Comparison of ENCODE assay signal across 13 cellular contexts in genomic region chr3:45981321-45982038, GRCh38. TPM values are rescaled to one million over a fixed set of nuclear protein-coding genes. Genes with fewer than 3 reads are reported as not detected.
DNase-seq lines count a peak whose midpoint lies in the region; ATAC-seq, FAIRE-seq and TF ChIP-seq lines count a peak whose summit lies in the region.
"Had no signal": no experiment of that assay in that cellular context is flagged by ENCODE, and none has a peak within 500 bp of the region (broad histone marks: within the 10 kb centered on the region; RNA-seq: fewer than 3 reads in every experiment).

No MANE protein-coding gene starts in this region.

- peak overlapping the region in 2 of 8 donors; percentile 5 to 17 for H3K4me3 Mint-ChIP-seq in CD4-positive, alpha-beta memory T cell
- H3K4me3 Mint-ChIP-seq in astrocyte (ENCODE audit: unreplicated experiment) (no peak overlapping the region), H9 (no peak overlapping the region)

- H3K4ac ChIP-seq in H9 (ENCODE audit: low read depth, low read length) = no peak overlapping the region

- ATAC-seq in HG03521 (IDR thresholded peaks at IDR 0.05; ENCODE audit: unreplicated experiment) = no peak

- no TSS peak for BruUV-seq in mammary epithelial cell (replicated peaks; lab: Mats Ljungman, UMichigan)

- H3K27me3 Mint-ChIP-seq in CD4-positive, alpha-beta memory T cell = no peaks in the 10 kb centered on the region
- no peaks in the 10 kb centered on the region for H3K27me3 Mint-ChIP-seq in astrocyte (ENCODE audit: low read depth, unreplicated experiment)
- H3K27me3 Mint-ChIP-seq in H9 (ENCODE audit: low read depth) = no peaks in the 10 kb centered on the region

- peaks cover 1% of the 10 kb centered on the region for H3K79me1 ChIP-seq in H9 (ENCODE audit: insufficient read depth, low read depth, low read length, poor library complexity, severe bottlenecking)

- H4K20me1 ChIP-seq in astrocyte (ENCODE audit: insufficient read depth, low read length) (peaks cover 13% of the 10 kb centered on the region), H9 (ENCODE audit: control insufficient read depth, insufficient read depth, insufficient read length) (peaks cover 3% of the 10 kb centered on the region), mammary epithelial cell (ENCODE audit: insufficient read depth, low read length) (no peaks in the 10 kb centered on the region)

- no peak overlapping the region for H2AK5ac ChIP-seq in H9 (ENCODE audit: insufficient read length, low read length)

- H2BK20ac ChIP-seq in H9 (ENCODE audit: low read depth, low read length, poor library complexity, severe bottlenecking) = no peak overlapping the region

- in situ Hi-C loops in mammary epithelial cell (cut with MboI; ENCODE audit: low sequenced_read_pairs in 2 of 2) = no loop called here

- no peak overlapping the region for H3K14ac ChIP-seq in H9 (ENCODE audit: insufficient read depth, low read length)

- H3K4me2 ChIP-seq in astrocyte (ENCODE audit: low read length) = peak overlapping the region; percentile 21
- no peak overlapping the region for H3K4me2 ChIP-seq in H9 (ENCODE audit: insufficient read depth, insufficient read length, low read length)
- H3K4me2 ChIP-seq in mammary epithelial cell (ENCODE audit: insufficient read depth, low read depth, low read length) = no peak overlapping the region

- no peaks in the 10 kb centered on the region for H3K79me2 ChIP-seq in astrocyte (ENCODE audit: insufficient read depth, low read length)
- no peaks in the 10 kb centered on the region; the same call in none of the 2 replicates for H3K79me2 ChIP-seq in H9 (ENCODE audit: insufficient read depth, low read length)
- H3K79me2 ChIP-seq in mammary epithelial cell (ENCODE audit: insufficient read depth, low read length) = peaks cover 9% of the 10 kb centered on the region

- no peak overlapping the region for H3K27ac ChIP-seq in CD4-positive, alpha-beta memory T cell (ENCODE audit: low read depth, low read length)
- peak overlapping the region; percentile 93 for H3K27ac ChIP-seq in KOPT-K1 (ENCODE audit: low read depth, low read length, poor library complexity, severe bottlenecking)
- H3K27ac ChIP-seq in astrocyte (ENCODE audit: low read depth, low read length) = no peak overlapping the region
- H3K27ac ChIP-seq in H9 (ENCODE audit: insufficient read length, low read depth, low read length) = no peak overlapping the region
- peak overlapping the region in 1 of 2 donors; percentile 99 for H3K27ac ChIP-seq in tibial artery
- H3K27ac ChIP-seq in mammary epithelial cell (ENCODE audit: insufficient read depth, low read depth, low read length) = no peak overlapping the region

- no peaks in the 10 kb centered on the region for H3K27me3 ChIP-seq in CD4-positive, alpha-beta memory T cell (ENCODE audit: insufficient read depth, low read length)
- H3K27me3 ChIP-seq in astrocyte (ENCODE audit: insufficient read depth, low read length) (no peaks in the 10 kb centered on the region), H9 (ENCODE audit: insufficient read depth, low read length) (no peaks in the 10 kb centered on the region), tibial artery (no peaks in the 10 kb centered on the region), mammary epithelial cell (ENCODE audit: insufficient read depth, low read length) (no peaks in the 10 kb centered on the region)

- peaks cover 32 to 88% (median 58%) of the 10 kb centered on the region in 4 donors for H3K4me1 Mint-ChIP-seq in CD4-positive, alpha-beta memory T cell
- H3K4me1 Mint-ChIP-seq in astrocyte (ENCODE audit: low read depth, unreplicated experiment) (peaks cover 20% of the 10 kb centered on the region), H9 (peaks cover 0 to 4% of the 10 kb centered on the region in 2 experiments; a peak in 3 of 4 replicates)

- TF ChIP-seq CTCF in astrocyte (IDR thresholded peaks at IDR 0.05; ENCODE audit: insufficient read depth, low read depth, low read length) (no peak), H9 (conservative IDR thresholded peaks at IDR 0.05) (no peak), tibial artery (IDR thresholded peaks at IDR 0.05) (no peak), mammary epithelial cell (conservative IDR thresholded peaks at IDR 0.05 in 1 of 2, IDR thresholded peaks at IDR 0.05 in 1 of 2; ENCODE audit: extremely low read depth in 1 of 2, insufficient read depth in 1 of 2, low read depth in 1 of 2, low read length in 2 of 2) (no peak)

- dilution Hi-C loops in mammary epithelial cell (cut with HindIII; ENCODE audit: low sequenced_read_pairs) = loop anchor here (5.0 kb wide), 1 partner anchor 51 kb away; no protein-coding TSS in a partner anchor

- no peak overlapping the region for H2BK120ac ChIP-seq in H9 (ENCODE audit: low read depth, low read length, poor library complexity, severe bottlenecking)

- no peak overlapping the region for H3K56ac ChIP-seq in H9 (ENCODE audit: insufficient read length, low read depth, low read length)

- H3K23me2 ChIP-seq in H9 (ENCODE audit: insufficient read length, low read depth, low read length, poor library complexity, severe bottlenecking) = no peaks in the 10 kb centered on the region

- no peak overlapping the region for H3K18ac ChIP-seq in H9 (ENCODE audit: insufficient read length, low read depth, low read length)

- no peak overlapping the region for H2BK12ac ChIP-seq in H9 (ENCODE audit: insufficient read length, low read depth, low read length)

- WGBS in H9 (ENCODE audit: extremely low coverage, insufficient read length, low lambda C conversion rate) = no CpG with 5 or more reads among the region's 2 CpGs
- WGBS in mammary epithelial cell (ENCODE audit: low coverage, missing lambda C conversion rate) = 79% methylated on average over 2 of the region's 2 CpGs

- no peak overlapping the region for H3K4me3 ChIP-seq in CD4-positive, alpha-beta memory T cell (ENCODE audit: low read length in 2 of 2)
- H3K4me3 ChIP-seq in astrocyte (ENCODE audit: insufficient read depth, low read depth, low read length) (no peak overlapping the region), tibial artery (no peak overlapping the region), mammary epithelial cell (replicated peaks in 1 of 3; ENCODE audit: insufficient read depth in 1 of 3, low read depth in 2 of 3, low read length in 3 of 3) (no peak overlapping the region)

- peak; percentile 49 for FAIRE-seq in astrocyte (lab: Jason Lieb, UNC)
- FAIRE-seq: endometrium had no signal

- H3K9me3 Mint-ChIP-seq in CD4-positive, alpha-beta memory T cell = no peaks in the 10 kb centered on the region
- H3K9me3 Mint-ChIP-seq in astrocyte (ENCODE audit: unreplicated experiment) = no peaks in the 10 kb centered on the region
- no peaks in the 10 kb centered on the region for H3K9me3 Mint-ChIP-seq in H9

- DNase-seq in CD4-positive, alpha-beta memory T cell = no peak
- DNase-seq in astrocyte (ENCODE audit: low read depth) = peak; percentile 56
- peak; percentile 22 for DNase-seq in non-pigmented ciliary epithelial cell (ENCODE audit: low read depth)
- DNase-seq in H9 = no peak
- no peak for DNase-seq in tibial artery
- DNase-seq in mammary epithelial cell = no peak
- DNase-seq: left cardiac atrium, NCI-H2029, trophoblast cell had no signal

- intact Hi-C loops in CD4-positive, alpha-beta memory T cell (cut with micrococcal nuclease) = no loop called here
- intact Hi-C loops in tibial artery (cut with DNase I; ENCODE audit: low total_unique reads) = loop anchor here (10.0 kb wide), 2 partner anchors 387 to 713 kb away; partner anchors contain the start of genes ALS2CL and LIMD1
- intact Hi-C loops in mammary epithelial cell (cut with micrococcal nuclease) = no loop called here

- no peak overlapping the region for H4K91ac ChIP-seq in H9 (ENCODE audit: insufficient read length, low read depth, low read length)

- H2AFZ ChIP-seq in astrocyte (ENCODE audit: low read depth, low read length) = no peak overlapping the region
- no peak overlapping the region for H2AFZ ChIP-seq in H9 (ENCODE audit: low read length)
- no peak overlapping the region for H2AFZ ChIP-seq in mammary epithelial cell (ENCODE audit: low read depth, low read length)

- no peak overlapping the region for H2BK5ac ChIP-seq in H9 (ENCODE audit: insufficient read length, low read length)

- peaks cover 50 to 75% of the 10 kb centered on the region in 2 donors for H3K36me3 Mint-ChIP-seq in CD4-positive, alpha-beta memory T cell
- H3K36me3 Mint-ChIP-seq in astrocyte (ENCODE audit: low read depth, unreplicated experiment) (peaks cover 17% of the 10 kb centered on the region), H9 (ENCODE audit: insufficient read depth in 1 of 3, low read depth in 3 of 3) (peaks cover 13 to 73% (median 57%) of the 10 kb centered on the region in 3 experiments)

- no peak overlapping the region for H3K23ac ChIP-seq in H9 (ENCODE audit: insufficient read length, low read depth, low read length)

- no peak overlapping the region for H3K9ac ChIP-seq in astrocyte (ENCODE audit: low read length)
- no peak overlapping the region for H3K9ac ChIP-seq in H9 (ENCODE audit: extremely low read depth, insufficient read length, low read length)
- H3K9ac ChIP-seq in mammary epithelial cell (ENCODE audit: insufficient read depth, low read length) = no peak overlapping the region

- no peak overlapping the region for H4K8ac ChIP-seq in H9 (replicated peaks; ENCODE audit: insufficient read length, low read depth, low read length)

- peak overlapping the region in 6 of 7 donors; percentile 12 to 86 (median 61) for H3K27ac Mint-ChIP-seq in CD4-positive, alpha-beta memory T cell
- H3K27ac Mint-ChIP-seq in astrocyte (ENCODE audit: unreplicated experiment) (no peak overlapping the region), H9 (0 out of 7 replicates have a peak overlapping the region, but pooled peaks of 1 of the 3 experiments have one; percentile 51)

- H3K9me3 ChIP-seq in CD4-positive, alpha-beta memory T cell (ENCODE audit: control insufficient read depth in 1 of 2, low read length in 2 of 2) = no peaks in the 10 kb centered on the region
- H3K9me3 ChIP-seq in KOPT-K1 (ENCODE audit: insufficient read depth, low read length, poor library complexity, severe bottlenecking) = no peaks in the 10 kb centered on the region
- H3K9me3 ChIP-seq in astrocyte (ENCODE audit: insufficient read depth, low read depth, low read length) = no peaks in the 10 kb centered on the region
- no peaks in the 10 kb centered on the region for H3K9me3 ChIP-seq in H9 (ENCODE audit: control insufficient read depth, low read depth, low read length)
- H3K9me3 ChIP-seq in tibial artery = no peaks in the 10 kb centered on the region
- H3K9me3 ChIP-seq in mammary epithelial cell (replicated peaks; ENCODE audit: insufficient read depth, low read length) = no peaks in the 10 kb centered on the region

- no peak overlapping the region for H4K5ac ChIP-seq in H9 (ENCODE audit: insufficient read length, low read depth, low read length)

- H3K4me1 ChIP-seq in CD4-positive, alpha-beta memory T cell (ENCODE audit: insufficient read depth, low read length) = peaks cover 63% of the 10 kb centered on the region
- peaks cover 20% of the 10 kb centered on the region for H3K4me1 ChIP-seq in astrocyte (ENCODE audit: insufficient read depth, low read length)
- H3K4me1 ChIP-seq in H9 (ENCODE audit: insufficient read depth, low read length) = no peaks in the 10 kb centered on the region
- H3K4me1 ChIP-seq in tibial artery = peaks cover 0 to 61% (median 35%) of the 10 kb centered on the region in 4 donors
- peaks cover under 1% of the 10 kb centered on the region for H3K4me1 ChIP-seq in mammary epithelial cell (ENCODE audit: insufficient read depth, low read length)

- POLR2A ChIA-PET in CD4-positive, alpha-beta memory T cell (lab: Charles Lee; ENCODE audit: partially characterized antibody) = interaction anchor here (0.8 to 3.8 kb wide), 7 partner anchors 12 to 84 kb away, joined by 3 to 51 read pairs (median 4); partner anchors contain the start of gene FYCO1

- no peak overlapping the region for H3T11ph ChIP-seq in H9 (ENCODE audit: low read length)

- peaks cover 44% of the 10 kb centered on the region for H3K36me3 ChIP-seq in CD4-positive, alpha-beta memory T cell (ENCODE audit: insufficient read depth, low read length)
- peaks cover 65% of the 10 kb centered on the region for H3K36me3 ChIP-seq in KOPT-K1 (ENCODE audit: insufficient read depth, low read length)
- H3K36me3 ChIP-seq in astrocyte (ENCODE audit: insufficient read depth, low read length) = peaks cover 10% of the 10 kb centered on the region
- peaks cover 63 to 78% (median 76%) of the 10 kb centered on the region in 3 donors for H3K36me3 ChIP-seq in tibial artery
- peaks cover 11% of the 10 kb centered on the region for H3K36me3 ChIP-seq in mammary epithelial cell (ENCODE audit: insufficient read depth, low read length)

- H2BK15ac ChIP-seq in H9 (ENCODE audit: low read depth, low read length) = no peak overlapping the region

- CTCF ChIA-PET in CD4-positive, alpha-beta memory T cell (lab: Charles Lee; ENCODE audit: partially characterized antibody) = interaction anchor here (1.1 to 6.0 kb wide), 4 partner anchors 10 to 96 kb away, joined by 3 to 39 read pairs (median 29); no protein-coding TSS in a partner anchor
- CTCF ChIA-PET in mammary epithelial cell (lab: Charles Lee; ENCODE audit: low non-redundant PET) = no interaction called here

RNA-seq across cellular contexts. Expression of gene FYCO1, which starts 14.1 kb away (rescaled TPM):
- total RNA-seq in CD4-positive, alpha-beta memory T cell = 10 to 100 TPM; 42.5 to 43.3 TPM
- 10 to 100 TPM in 1 of 2 donors, under 1 TPM in 1; 0.73 to 10.8 TPM for polyA plus RNA-seq in CD4-positive, alpha-beta memory T cell
- 19.7 and 20.9 TPM in 2 replicates for total RNA-seq in astrocyte
- total RNA-seq in H9 (2021) = 10.4 and 10.6 TPM in 2 replicates
- 10 to 100 TPM; 18.8 to 24.8 TPM for total RNA-seq in mammary epithelial cell
- 7.1 TPM for polyA plus RNA-seq in mammary epithelial cell
- 28.2 TPM for polyA minus RNA-seq in mammary epithelial cell

RNA-seq across cellular contexts. Expression of gene CXCR6, which starts 38.2 kb away (rescaled TPM):
- 1 to 10 TPM; 8.6 to 9.6 TPM for total RNA-seq in CD4-positive, alpha-beta memory T cell
- polyA plus RNA-seq in CD4-positive, alpha-beta memory T cell = 10 to 100 TPM in 1 of 2 donors, 1 to 10 TPM in 1; 6.1 to 13.6 TPM
- total RNA-seq in astrocyte (not detected in 2 replicates), H9 (2021) (not detected in 2 replicates), mammary epithelial cell (not detected)
- polyA plus RNA-seq in mammary epithelial cell = not detected
- polyA minus RNA-seq in mammary epithelial cell = not detected
- total RNA-seq: osteocyte had no signal

RNA-seq across cellular contexts. Expression of gene XCR1, which starts 45.8 kb away (rescaled TPM):
- total RNA-seq in CD4-positive, alpha-beta memory T cell = not detected
- polyA plus RNA-seq in CD4-positive, alpha-beta memory T cell = not detected
- total RNA-seq in astrocyte (not detected in 2 replicates), H9 (2021) (not detected in 2 replicates), mammary epithelial cell (not detected)
- polyA plus RNA-seq in mammary epithelial cell = not detected
- not detected for polyA minus RNA-seq in mammary epithelial cell
- total RNA-seq: osteocyte had no signal

Comparison
In these comparisons a context has a peak if more than half of its experiments do, and no peak if none do; other contexts are left out.
1. DNase-seq: peak in astrocyte (single experiment) and non-pigmented ciliary epithelial cell (single experiment); none in CD4-positive, alpha-beta memory T cell (0 of 5), H9 (single experiment), tibial artery (0 of 2) and mammary epithelial cell (single experiment).